ENCODE assay signal across 8 cellular contexts in the genomic region with DNA sequence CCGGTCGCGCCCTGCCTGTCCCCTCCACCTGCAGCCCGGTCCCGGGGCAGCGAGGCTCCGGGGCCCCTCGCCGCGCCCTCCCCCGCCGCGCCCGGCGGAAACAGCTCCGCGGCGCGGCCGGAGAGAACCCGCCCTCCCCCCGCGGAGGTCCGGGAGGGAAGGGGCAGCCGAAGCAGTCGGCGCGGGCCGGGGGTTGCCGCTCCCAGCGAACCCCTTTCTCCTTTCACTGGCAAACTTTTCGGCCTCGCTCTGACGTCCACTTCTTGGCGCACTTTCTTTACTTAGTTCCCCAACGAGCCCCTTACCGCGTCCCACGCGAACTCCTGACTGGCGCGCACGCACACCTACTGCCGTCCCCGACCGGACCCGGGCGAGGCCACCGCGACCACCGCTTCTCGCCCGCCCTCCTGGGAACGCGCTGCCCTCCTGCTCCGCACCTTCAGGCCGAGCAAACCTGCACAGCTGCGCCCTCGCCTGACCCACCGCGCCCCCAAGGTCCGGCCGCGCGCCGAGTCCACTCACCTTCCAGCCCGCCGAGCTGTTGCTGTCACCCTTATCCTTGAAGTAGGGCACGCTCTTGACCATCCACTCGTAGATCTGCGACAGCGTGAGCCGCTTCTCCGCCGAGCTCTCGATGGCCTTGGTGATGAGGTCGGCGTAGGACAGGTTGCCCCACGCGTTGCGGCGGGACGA. TPM values are rescaled to one million over a fixed set of nuclear protein-coding genes. Genes with fewer than 3 reads are reported as not detected.
DNase-seq lines count a peak whose midpoint lies in the region; ATAC-seq and TF ChIP-seq lines count a peak whose summit lies in the region.

No MANE protein-coding gene starts in this region.

- WGBS in lower leg skin, 2 donors, result 1% methylated on average over 54 to 63 of the region's 83 CpGs

- H3K4me3 ChIP-seq in coronary artery, result peak overlapping the region; percentile 98
- H3K4me3 ChIP-seq in lower leg skin (ENCODE audit: low read depth, poor library complexity, severe bottlenecking), result peak overlapping the region; percentile 95

- no peak for TF ChIP-seq POLR2A in lower leg skin (IDR thresholded peaks at IDR 0.05)

- H3K27ac ChIP-seq in VCaP (peak overlapping the region; percentile 62; the same call in 1 of the 2 replicates), coronary artery (peak overlapping the region; percentile 100)

- intact Hi-C loops in lower leg skin (cut with DNase I; ENCODE audit: low total_unique reads), result loop anchor here (10.0 kb wide), 2 partner anchors 70 to 610 kb away; no protein-coding TSS in a partner anchor

- TF ChIP-seq CTCF in VCaP (conservative IDR thresholded peaks at IDR 0.05), result no peak
- no peak for TF ChIP-seq CTCF in coronary artery (IDR thresholded peaks at IDR 0.05)
- no peak for TF ChIP-seq CTCF in lower leg skin (IDR thresholded peaks at IDR 0.05)

- peak; percentile 1 for ATAC-seq in GM18517 (IDR thresholded peaks at IDR 0.05; ENCODE audit: unreplicated experiment)
- peak; percentile 7 for ATAC-seq in HG03095 (IDR thresholded peaks at IDR 0.05; ENCODE audit: unreplicated experiment)
- no peak for ATAC-seq in HG03097 (IDR thresholded peaks at IDR 0.05; ENCODE audit: low FRiP score, unreplicated experiment)

- peak; percentile 77 for DNase-seq in coronary artery (ENCODE audit: low spot score)
- DNase-seq in lower leg skin (ENCODE audit: low spot score in 2 of 2), result peak in 1 of 2 donors; percentile 89
- peak; percentile 58 for DNase-seq in stimulated activated CD8-positive, alpha-beta memory T cell treated with anti-CD3 and anti-CD28 coated beads, Interleukin-4, amount 100 ng/mL, for 48 hours
- DNase-seq in NCI-H1092 treated with DMSO at 0.1 percent for 48 hours (lab: John Stamatoyannopoulos, UW), result no peak

RNA-seq across cellular contexts. Expression of a gene that starts 1.2 kb away (rescaled TPM):
- total RNA-seq in lower leg skin, result 10 to 100 TPM; 43.6 to 75.9 (median 52.0) TPM
